In genomic region chr22:17562906-17563870, GRCh38 we compare ENCODE assay signal across 9 cellular contexts.
A peak's percentile ranks its signal among the peaks of the same experiment; 100 is the strongest.
DNase-seq lines count a peak whose midpoint lies in the region; FAIRE-seq lines count a peak whose summit lies in the region.
"Had no signal": no experiment of that assay in that cellular context is flagged by ENCODE, and none has a peak within 500 bp of the region (broad histone marks: within the 10 kb centered on the region; RNA-seq: fewer than 3 reads in every experiment).

SLC25A18 (plus strand) TSS chr22:17563498; CDS start chr22:17579945, 16,447 bp downstream.

- H3K27ac ChIP-seq in rectal smooth muscle tissue (ENCODE audit: low read depth, low read length), result peak within 1 kb of the TSS; percentile 82

- peak; percentile 17 for FAIRE-seq in G401.6 (lab: Jason Lieb, UNC)

- H3K36me3 ChIP-seq in rectal smooth muscle tissue (ENCODE audit: control insufficient read depth, insufficient read depth, low read length), result no peaks in the 10 kb centered on the region

- DNase-seq in amniotic epithelial cell (ENCODE audit: low read depth), result peak; percentile 28
- DNase-seq in hippocampal formation (lab: John Stamatoyannopoulos, UW), result peak; percentile 51 to 62
- no peak for DNase-seq in ecto neural progenitor cell (ENCODE audit: low spot score)
- DNase-seq in SW480 (ENCODE audit: low spot score), result no peak
- no peak for DNase-seq in stimulated activated CD4-positive, alpha-beta T cell treated with anti-CD3 and anti-CD28 coated beads, Interleukin-15, amount 100 ng/mL, for 24 hours
- DNase-seq in activated CD8-positive, alpha-beta memory T cell treated with anti-CD3 and anti-CD28 coated beads for 24 hours, result no peak
- DNase-seq: activated T-cell treated with anti-CD3 and anti-CD28 coated beads, Interleukin-2, amount 50 U/mL, for 48 hours had no signal

- peak within 1 kb of the TSS; percentile 6 for H3K4me3 ChIP-seq in rectal smooth muscle tissue (ENCODE audit: low read length)

- no peaks in the 10 kb centered on the region for H3K27me3 ChIP-seq in rectal smooth muscle tissue (ENCODE audit: control insufficient read depth, insufficient read depth, low read length)

- no peak within 1 kb of the TSS for H3K9ac ChIP-seq in rectal smooth muscle tissue (ENCODE audit: low read length)

- peaks cover 19% of the 10 kb centered on the region for H3K4me1 ChIP-seq in rectal smooth muscle tissue (ENCODE audit: control insufficient read depth, insufficient read depth, low read length)

Comparison
In these comparisons a context has a peak if more than half of its experiments do, and no peak if none do; other contexts are left out.
1. DNase-seq: peak in amniotic epithelial cell (single experiment) and hippocampal formation (2 of 2); none in ecto neural progenitor cell (single experiment), SW480 (single experiment), stimulated activated CD4-positive, alpha-beta T cell treated with anti-CD3 and anti-CD28 coated beads, Interleukin-15, amount 100 ng/mL, for 24 hours (single experiment) and activated CD8-positive, alpha-beta memory T cell treated with anti-CD3 and anti-CD28 coated beads for 24 hours (single experiment).